In the genomic region with DNA sequence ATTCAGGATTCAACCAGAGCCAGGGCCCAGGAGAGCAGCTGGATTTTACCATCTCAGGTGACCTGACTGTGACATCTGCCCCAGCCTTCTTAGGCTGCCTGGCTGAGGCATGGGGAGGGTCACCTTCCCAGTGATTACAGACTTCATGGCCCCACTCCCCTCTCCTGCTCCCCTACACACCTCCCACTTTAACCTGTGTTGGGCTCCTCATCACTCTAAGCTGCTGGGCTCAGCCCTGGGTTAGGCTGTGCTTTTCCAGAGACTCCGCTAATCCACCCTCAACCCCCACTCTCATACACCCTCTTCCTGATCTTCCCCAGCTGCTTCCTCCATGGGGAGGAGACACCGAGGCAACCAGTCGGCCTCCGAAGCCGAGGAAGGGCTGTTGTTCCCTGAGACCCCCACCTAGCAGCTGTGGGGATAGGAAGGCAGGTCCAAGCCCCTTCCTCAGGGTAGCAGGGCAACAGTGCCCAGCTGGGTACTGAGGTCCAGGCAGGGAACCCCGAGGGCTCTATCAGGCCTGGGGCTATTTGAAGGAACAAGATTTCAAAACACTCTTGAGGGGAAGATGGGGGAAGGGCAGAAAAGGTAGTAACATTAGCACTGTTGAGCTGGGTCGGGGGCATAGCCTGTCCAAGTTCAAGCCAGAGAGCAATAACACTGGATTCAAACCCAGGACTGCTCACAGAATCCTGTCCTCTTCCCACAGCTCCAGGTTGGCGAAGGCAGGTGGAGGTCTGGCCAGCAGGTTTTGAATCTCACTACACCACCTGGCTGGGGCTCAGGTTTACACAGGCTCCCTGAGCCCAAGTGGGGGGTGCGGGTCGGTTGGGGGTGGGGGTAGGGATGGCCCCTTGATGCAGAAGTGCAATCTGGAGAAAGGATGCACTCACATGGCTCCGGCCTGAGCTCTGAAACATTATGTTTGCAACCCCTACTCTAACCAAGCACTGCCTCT, we compare ENCODE assay signal across 9 cellular contexts. TPM values are rescaled to one million over a fixed set of nuclear protein-coding genes. Genes with fewer than 3 reads are reported as not detected.
DNase-seq lines count a peak whose midpoint lies in the region; ATAC-seq, FAIRE-seq and TF ChIP-seq lines count a peak whose summit lies in the region.
"Had no signal": no experiment of that assay in that cellular context is flagged by ENCODE, and none has a peak within 500 bp of the region (broad histone marks: within the 10 kb centered on the region; RNA-seq: fewer than 3 reads in every experiment).

No MANE protein-coding gene starts in this region.

- 78% methylated on average over 7 of the region's 11 CpGs for WGBS in A549 (ENCODE audit: missing lambda C conversion rate)

- peak overlapping the region; percentile 98 for H3K4me2 ChIP-seq in A549

- POLR2A ChIA-PET in A549 (lab: Yijun Ruan, JAX), result interaction anchor here (0.9 to 1.0 kb wide), 2 partner anchors 21 to 64 kb away, joined by 3 to 4 read pairs; a partner anchor contains a TSS

- H3K9me3 Mint-ChIP-seq in activated T-helper 2 cell treated with anti-CD3 and anti-CD28 coated beads, Interferon-gamma antibody, Interleukin-2, Interleukin-4, amounts not matched to agents 10 μg/mL and 5 μg/mL and 100 μg/mL, durations not matched to agents 14 hours and 24 hours and 36 hours, result no peaks in the 10 kb centered on the region

- H3K4me1 ChIP-seq in A549 (peaks cover 42% of the 10 kb centered on the region), mononuclear cell (ENCODE audit: insufficient read depth, low read length) (peaks cover 63% of the 10 kb centered on the region)

- no peak for TF ChIP-seq RAD21 in A549 (conservative IDR thresholded peaks at IDR 0.05 in 1 of 2, IDR thresholded peaks at IDR 0.05 in 1 of 2)

- in situ Hi-C loops in ACHN (cut with HindIII; ENCODE audit: low pct_ligation_motif_present, low pct_unique_long_range_greater_than_20kb, low sequenced_read_pairs), result no loop called here

- peaks cover 4% of the 10 kb centered on the region for H3K27me3 Mint-ChIP-seq in activated T-helper 2 cell treated with anti-CD3 and anti-CD28 coated beads, Interferon-gamma antibody, Interleukin-2, Interleukin-4, amounts not matched to agents 10 μg/mL and 5 μg/mL and 100 μg/mL, durations not matched to agents 14 hours and 24 hours and 36 hours (ENCODE audit: low read depth)

- no peaks in the 10 kb centered on the region for H3K36me3 ChIP-seq in H7 (replicated peaks; ENCODE audit: control insufficient read depth, insufficient read depth, low read length)

- H3K9me3 ChIP-seq in A549, result no peaks in the 10 kb centered on the region
- no peaks in the 10 kb centered on the region for H3K9me3 ChIP-seq in mononuclear cell (ENCODE audit: low read depth, low read length)

- TF ChIP-seq POLR2A in A549 (IDR thresholded peaks at IDR 0.05; ENCODE audit: low read length), result no peak

- FAIRE-seq in A549 (lab: Jason Lieb, UNC), result no peak

- no peak for TF ChIP-seq CTCF in A549 (IDR thresholded peaks at IDR 0.05)

- peak overlapping the region; percentile 69; the same call in 1 of the 3 replicates for H3K4me3 ChIP-seq in A549
- H3K4me3 ChIP-seq in H7 (ENCODE audit: insufficient read depth, low read depth, low read length), result no peak overlapping the region
- H3K4me3 ChIP-seq in mononuclear cell (ENCODE audit: low read length), result peak overlapping the region; percentile 74

- H3K4me3 Mint-ChIP-seq in activated T-helper 2 cell treated with anti-CD3 and anti-CD28 coated beads, Interferon-gamma antibody, Interleukin-2, Interleukin-4, amounts not matched to agents 10 μg/mL and 5 μg/mL and 100 μg/mL, durations not matched to agents 14 hours and 24 hours and 36 hours (ENCODE audit: low read depth), result peak overlapping the region; percentile 85

- CTCF ChIA-PET in A549 (lab: Yijun Ruan, JAX), result interaction anchor here (0.6 to 27.7 kb wide), 9 partner anchors 9 to 133 kb away, joined by 3 to 695 read pairs (median 5); no protein-coding TSS in a partner anchor

- peaks cover 41% of the 10 kb centered on the region for H3K4me1 Mint-ChIP-seq in activated T-helper 2 cell treated with anti-CD3 and anti-CD28 coated beads, Interferon-gamma antibody, Interleukin-2, Interleukin-4, amounts not matched to agents 10 μg/mL and 5 μg/mL and 100 μg/mL, durations not matched to agents 14 hours and 24 hours and 36 hours (ENCODE audit: low read depth)

- DNase-seq in A549 (ENCODE audit: low read depth in 1 of 2, low spot score in 1 of 2) (no peak), H7 (peak; percentile 63), ACHN (no peak), cerebellar cortex (ENCODE audit: low spot score) (no peak), NCI-H1105 (lab: John Stamatoyannopoulos, UW) (no peak)
- no peak for DNase-seq in activated T-helper 2 cell treated with anti-CD3 and anti-CD28 coated beads, Interferon-gamma antibody, Interleukin-2, Interleukin-4, amounts not matched to agents 10 μg/mL and 5 μg/mL and 100 μg/mL, durations not matched to agents 14 hours and 24 hours and 36 hours (ENCODE audit: low spot score)
- DNase-seq: NCI-H1694 had no signal

- TF ChIP-seq EP300 in A549 (IDR thresholded peaks at IDR 0.05), result no peak

- peaks cover 66% of the 10 kb centered on the region for H3K27me3 ChIP-seq in H7 (ENCODE audit: control insufficient read depth, insufficient read depth, low read length)
- H3K27me3 ChIP-seq in mononuclear cell (ENCODE audit: insufficient read depth, low read length), result no peaks in the 10 kb centered on the region

- H3K27ac ChIP-seq in A549, result peak overlapping the region in 1 of 2 experiments; percentile 94; a peak in 2 of 6 replicates

- ATAC-seq in A549 (no peak), HG03095 (IDR thresholded peaks at IDR 0.05; ENCODE audit: unreplicated experiment) (no peak)

- intact Hi-C loops in activated T-helper 2 cell treated with anti-CD3 and anti-CD28 coated beads, Interferon-gamma antibody, Interleukin-2, Interleukin-4, amounts not matched to agents 10 μg/mL and 5 μg/mL and 100 μg/mL, durations not matched to agents 14 hours and 24 hours and 36 hours (cut with micrococcal nuclease), result no loop called here

- H3K27ac Mint-ChIP-seq in activated T-helper 2 cell treated with anti-CD3 and anti-CD28 coated beads, Interferon-gamma antibody, Interleukin-2, Interleukin-4, amounts not matched to agents 10 μg/mL and 5 μg/mL and 100 μg/mL, durations not matched to agents 14 hours and 24 hours and 36 hours, result no peak overlapping the region

- peaks cover 16% of the 10 kb centered on the region for H3K36me3 Mint-ChIP-seq in activated T-helper 2 cell treated with anti-CD3 and anti-CD28 coated beads, Interferon-gamma antibody, Interleukin-2, Interleukin-4, amounts not matched to agents 10 μg/mL and 5 μg/mL and 100 μg/mL, durations not matched to agents 14 hours and 24 hours and 36 hours (ENCODE audit: low read depth)

TF ChIP-seq in A549, 52 proteins besides CTCF, POLR2A, EP300 and RAD21 (continues in another document):
- no peak for TF ChIP-seq NPAS2 (CRISPR knock-in tag; IDR thresholded peaks at IDR 0.05; ENCODE audit: borderline replicate concordance)

RNA-seq across cellular contexts. Expression of a gene that starts 1.8 kb away (rescaled TPM):
- polyA plus RNA-seq in A549 (2011; rRNA removed), result 55.4 and 83.3 TPM in 2 replicates
- 79.8 and 101 TPM in 2 replicates for polyA plus RNA-seq in A549 (2012; cell fraction: cytosol; rRNA removed)
- 150 and 163 TPM in 2 replicates for polyA plus RNA-seq in A549 (2012; cell fraction: nucleus; rRNA removed)
- polyA plus RNA-seq in A549 (2017; fragmentation: RNase III; extraction: RNeasy Plus Mini Kit Qiagen cat#74134 plus additional on column Dnase treatment), result 65.1 to 66.9 TPM (median 65.4 TPM) in 3 replicates
- polyA minus RNA-seq in A549 (2011; rRNA and poly(A)+ RNA removed), result 127 and 130 TPM in 2 replicates
- 27.2 and 45.7 TPM in 2 replicates for total RNA-seq in H7 (2014; rRNA removed; shearing (Covaris generic))
- 108 and 112 TPM in 2 replicates for total RNA-seq in activated T-helper 2 cell treated with anti-CD3 and anti-CD28 coated beads, Interferon-gamma antibody, Interleukin-2, Interleukin-4, amounts not matched to agents 10 μg/mL and 5 μg/mL and 100 μg/mL, durations not matched to agents 14 hours and 24 hours and 36 hours
- 39.7 TPM for total RNA-seq in mononuclear cell

RNA-seq across cellular contexts. Expression of a gene that starts 46.5 kb away (rescaled TPM):
- 0.17 and 0.18 TPM in 2 replicates for polyA plus RNA-seq in A549 (2011; rRNA removed)
- 0.49 and 0.66 TPM in 2 replicates for polyA plus RNA-seq in A549 (2012; cell fraction: cytosol; rRNA removed)
- polyA plus RNA-seq in A549 (2012; cell fraction: nucleus; rRNA removed), result 2.3 and 3.0 TPM in 2 replicates
- polyA plus RNA-seq in A549 (2017; fragmentation: RNase III; extraction: RNeasy Plus Mini Kit Qiagen cat#74134 plus additional on column Dnase treatment), result 0.15 to 0.20 TPM (median 0.16 TPM) in 3 replicates
- polyA minus RNA-seq in A549 (2011; rRNA and poly(A)+ RNA removed), result 0.21 TPM in 1 of 2 replicates, not detected in the other
- 0.14 and 0.67 TPM in 2 replicates for total RNA-seq in H7 (2014; rRNA removed; shearing (Covaris generic))
- 0.39 and 0.55 TPM in 2 replicates for total RNA-seq in activated T-helper 2 cell treated with anti-CD3 and anti-CD28 coated beads, Interferon-gamma antibody, Interleukin-2, Interleukin-4, amounts not matched to agents 10 μg/mL and 5 μg/mL and 100 μg/mL, durations not matched to agents 14 hours and 24 hours and 36 hours
- total RNA-seq in mononuclear cell, result 0.10 TPM

RNA-seq across cellular contexts. Expression of a gene that starts 47.6 kb away (rescaled TPM):
- 94.6 and 179 TPM in 2 replicates for polyA plus RNA-seq in A549 (2011; rRNA removed)
- 46.7 and 46.9 TPM in 2 replicates for polyA plus RNA-seq in A549 (2012; cell fraction: cytosol; rRNA removed)
- 16.5 and 23.0 TPM in 2 replicates for polyA plus RNA-seq in A549 (2012; cell fraction: nucleus; rRNA removed)
- 22.0 to 24.2 TPM (median 24.2 TPM) in 3 replicates for polyA plus RNA-seq in A549 (2017; fragmentation: RNase III; extraction: RNeasy Plus Mini Kit Qiagen cat#74134 plus additional on column Dnase treatment)
- polyA minus RNA-seq in A549 (2011; rRNA and poly(A)+ RNA removed), result 127 and 199 TPM in 2 replicates
- 26.0 and 31.3 TPM in 2 replicates for total RNA-seq in H7 (2014; rRNA removed; shearing (Covaris generic))
- 406 and 416 TPM in 2 replicates for total RNA-seq in activated T-helper 2 cell treated with anti-CD3 and anti-CD28 coated beads, Interferon-gamma antibody, Interleukin-2, Interleukin-4, amounts not matched to agents 10 μg/mL and 5 μg/mL and 100 μg/mL, durations not matched to agents 14 hours and 24 hours and 36 hours
- 3.0 TPM for total RNA-seq in mononuclear cell

Comparison
In these comparisons a context has a peak if more than half of its experiments do, and no peak if none do; other contexts are left out.
1. RNA of a gene that starts 47.6 kb away (total RNA-seq): 406 to 416 TPM in activated T-helper 2 cell treated with anti-CD3 and anti-CD28 coated beads, Interferon-gamma antibody, Interleukin-2, Interleukin-4, amounts not matched to agents 10 μg/mL and 5 μg/mL and 100 μg/mL, durations not matched to agents 14 hours and 24 hours and 36 hours; 26.0 to 31.3 TPM in H7 and 3.0 TPM in mononuclear cell (single experiment); every median in the first group is over 10 times any median in the second.